In genomic region chr11:93089474-93090102, GRCh38 we compare ENCODE assay signal across 8 cellular contexts.
DNase-seq lines count a peak whose midpoint lies in the region; ATAC-seq and TF ChIP-seq lines count a peak whose summit lies in the region.

No MANE protein-coding gene starts in this region.

- H2AFZ ChIP-seq in PC-9 (no peak overlapping the region), parathyroid adenoma (no peak overlapping the region)

- ATAC-seq in activated CD4-positive, alpha-beta T cell treated with anti-CD3 and anti-CD28 coated beads for 36 hours = peak; percentile 39
- peak; percentile 65 for ATAC-seq in HG03175 (IDR thresholded peaks at IDR 0.05; ENCODE audit: unreplicated experiment)

- CTCF ChIA-PET in activated CD4-positive, alpha-beta T cell treated with anti-CD3 and anti-CD28 coated beads for 36 hours (lab: Charles Lee) = interaction anchor here (0.6 to 1.3 kb wide), 4 partner anchors 10 to 155 kb away, joined by 3 to 4 read pairs (median 4); no protein-coding TSS in a partner anchor
- CTCF ChIA-PET in PC-9 (lab: Charles Lee) = interaction anchor here (0.7 kb wide), 1 partner anchor 678 kb away, joined by 6 read pairs; no protein-coding TSS in a partner anchor

- peak; percentile 6 for DNase-seq in activated CD4-positive, alpha-beta T cell treated with anti-CD3 and anti-CD28 coated beads for 36 hours
- DNase-seq in activated CD4-positive, alpha-beta T cell treated with anti-CD3 and anti-CD28 coated beads, Interleukin-2, amount 50 U/mL, for 4 hours = no peak
- DNase-seq in PC-9 (no peak), fibroblast of mammary gland (ENCODE audit: low read depth) (peak; percentile 54), COR-L47 (lab: John Stamatoyannopoulos, UW) (no peak)
- DNase-seq in stimulated activated CD4-positive, alpha-beta T cell treated with anti-CD3 and anti-CD28 coated beads, Interleukin-4, amount 100 ng/mL, for 4 hours = no peak

- H3F3A ChIP-seq in PC-9 (ENCODE audit: insufficient read depth, low read depth) = no peaks in the 10 kb centered on the region

- TF ChIP-seq CTCF in PC-9 (conservative IDR thresholded peaks at IDR 0.05) = peak; percentile 50
- TF ChIP-seq CTCF in fibroblast of mammary gland (conservative IDR thresholded peaks at IDR 0.05; ENCODE audit: control insufficient read depth, insufficient read depth, low read depth, low read length) = peak; percentile 67
- TF ChIP-seq CTCF in parathyroid adenoma (IDR thresholded peaks at IDR 0.05) = peak; percentile 19

- no peak overlapping the region for H3K4me3 Mint-ChIP-seq in activated CD4-positive, alpha-beta T cell treated with anti-CD3 and anti-CD28 coated beads for 36 hours

- peaks cover 4% of the 10 kb centered on the region for H3K27me3 Mint-ChIP-seq in activated CD4-positive, alpha-beta T cell treated with anti-CD3 and anti-CD28 coated beads for 36 hours

- H3K4me3 ChIP-seq in PC-9 = no peak overlapping the region
- H3K4me3 ChIP-seq in fibroblast of mammary gland (ENCODE audit: control insufficient read depth, low read depth, low read length) = no peak overlapping the region
- H3K4me3 ChIP-seq in parathyroid adenoma (ENCODE audit: low read depth, low read length) = no peak overlapping the region

- no peak overlapping the region for H3K9ac ChIP-seq in parathyroid adenoma

- H3K27ac ChIP-seq in PC-9 = no peak overlapping the region
- no peak overlapping the region for H3K27ac ChIP-seq in parathyroid adenoma

- H3K4me2 ChIP-seq in PC-9 (no peak overlapping the region), parathyroid adenoma (ENCODE audit: low read length) (no peak overlapping the region)

- no peaks in the 10 kb centered on the region for H4K20me1 ChIP-seq in PC-9 (ENCODE audit: insufficient read depth)

- H3K9me3 ChIP-seq in PC-9 (ENCODE audit: insufficient read depth, low read depth) = no peaks in the 10 kb centered on the region
- H3K9me3 ChIP-seq in parathyroid adenoma (ENCODE audit: control insufficient read depth, low read length) = no peaks in the 10 kb centered on the region

- intact Hi-C loops in activated CD4-positive, alpha-beta T cell treated with anti-CD3 and anti-CD28 coated beads for 36 hours (cut with DNase I, micrococcal nuclease) = no loop called here
- intact Hi-C loops in PC-9 (cut with micrococcal nuclease; ENCODE audit: unreplicated experiment) = no loop called here

- no peaks in the 10 kb centered on the region for H3K27me3 ChIP-seq in PC-9 (ENCODE audit: insufficient read depth, low read depth)
- H3K27me3 ChIP-seq in parathyroid adenoma (ENCODE audit: control insufficient read depth, insufficient read depth, low read length) = no peaks in the 10 kb centered on the region

- H3K36me3 Mint-ChIP-seq in activated CD4-positive, alpha-beta T cell treated with anti-CD3 and anti-CD28 coated beads for 36 hours (ENCODE audit: low read depth) = no peaks in the 10 kb centered on the region

- no peaks in the 10 kb centered on the region for H3K4me1 Mint-ChIP-seq in activated CD4-positive, alpha-beta T cell treated with anti-CD3 and anti-CD28 coated beads for 36 hours

- H3K27ac Mint-ChIP-seq in activated CD4-positive, alpha-beta T cell treated with anti-CD3 and anti-CD28 coated beads for 36 hours = no peak overlapping the region

- POLR2A ChIA-PET in activated CD4-positive, alpha-beta T cell treated with anti-CD3 and anti-CD28 coated beads for 36 hours (lab: Charles Lee) = no interaction called here
- POLR2A ChIA-PET in PC-9 (lab: Charles Lee; ENCODE audit: unreplicated experiment) = no interaction called here

- no peaks in the 10 kb centered on the region for H3K9me3 Mint-ChIP-seq in activated CD4-positive, alpha-beta T cell treated with anti-CD3 and anti-CD28 coated beads for 36 hours (ENCODE audit: low read depth)

- H3K4me1 ChIP-seq in PC-9 (replicated peaks; ENCODE audit: insufficient read depth) = no peaks in the 10 kb centered on the region
- H3K4me1 ChIP-seq in parathyroid adenoma = no peaks in the 10 kb centered on the region

- H3K9me2 ChIP-seq in PC-9 (ENCODE audit: insufficient read depth) = peaks cover 3% of the 10 kb centered on the region; the same call in 1 of the 2 replicates

- H3K79me2 ChIP-seq in PC-9 (ENCODE audit: low read depth) (no peaks in the 10 kb centered on the region), parathyroid adenoma (no peaks in the 10 kb centered on the region)

- BruUV-seq in PC-9 (replicated peaks; lab: Mats Ljungman, UMichigan) = no TSS peak

- no peaks in the 10 kb centered on the region for H3K36me3 ChIP-seq in PC-9 (ENCODE audit: low read depth)
- no peaks in the 10 kb centered on the region for H3K36me3 ChIP-seq in parathyroid adenoma (ENCODE audit: control insufficient read depth, insufficient read depth, low read length)

Comparison
In these comparisons a context has a peak if more than half of its experiments do, and no peak if none do; other contexts are left out.
1. DNase-seq: peak in activated CD4-positive, alpha-beta T cell treated with anti-CD3 and anti-CD28 coated beads for 36 hours (single experiment) and fibroblast of mammary gland (single experiment); none in activated CD4-positive, alpha-beta T cell treated with anti-CD3 and anti-CD28 coated beads, Interleukin-2, amount 50 U/mL, for 4 hours (0 of 2), PC-9 (0 of 2), stimulated activated CD4-positive, alpha-beta T cell treated with anti-CD3 and anti-CD28 coated beads, Interleukin-4, amount 100 ng/mL, for 4 hours (0 of 2) and COR-L47 (single experiment).
2. Peak in every context shown above with its lines, with median percentiles within 50 percentile points of each other: CTCF ChIP-seq.